ENCODE assay signal across 19 cellular contexts in genomic region chr1:44720281-44720680, GRCh38. TPM values are rescaled to one million over a fixed set of nuclear protein-coding genes. Genes with fewer than 3 reads are reported as not detected.
DNase-seq lines count a peak whose midpoint lies in the region; ATAC-seq and TF ChIP-seq lines count a peak whose summit lies in the region.
"Had no signal": no experiment of that assay in that cellular context is flagged by ENCODE, and none has a peak within 500 bp of the region (broad histone marks: within the 10 kb centered on the region; RNA-seq: fewer than 3 reads in every experiment).

No MANE protein-coding gene starts in this region.

- CTCF ChIA-PET in activated CD8-positive, alpha-beta memory T cell treated with anti-CD3 and anti-CD28 coated beads, Interleukin-2, amount 10 ng/mL, durations not matched to agents 7 days and 5 days (lab: Charles Lee): interaction anchor here (1.4 to 3.2 kb wide), 2 partner anchors 11 to 68 kb away, joined by 8 to 56 read pairs; partner anchors contain the start of gene RNU5D-1
- CTCF ChIA-PET in activated CD4-positive, alpha-beta memory T cell treated with anti-CD3 and anti-CD28 coated beads for 36 hours (lab: Charles Lee): interaction anchor here (0.6 to 6.1 kb wide), 2 partner anchors 10 to 1314 kb away, joined by 3 to 65 read pairs; partner anchors contain the start of gene RNU5D-1

- no peaks in the 10 kb centered on the region for H3K9me3 ChIP-seq in psoas muscle
- H3K9me3 ChIP-seq: breast epithelium, vagina had no signal

- intact Hi-C loops in activated CD4-positive, alpha-beta memory T cell treated with anti-CD3 and anti-CD28 coated beads for 36 hours (cut with micrococcal nuclease): loop anchor here (5.0 to 10.0 kb wide), 2 partner anchors 88 to 865 kb away; partner anchors contain the start of gene NASP
- intact Hi-C loops in psoas muscle (cut with DNase I): no loop called here
- intact Hi-C loops in Right ventricle myocardium superior (cut with DNase I): no loop called here

- no peak overlapping the region for H3K27ac ChIP-seq in psoas muscle
- H3K27ac ChIP-seq: breast epithelium, vagina had no signal

- H3K27ac Mint-ChIP-seq in activated CD8-positive, alpha-beta memory T cell treated with anti-CD3 and anti-CD28 coated beads, Interleukin-2, amount 10 ng/mL, durations not matched to agents 7 days and 5 days: peak overlapping the region; percentile 98
- H3K27ac Mint-ChIP-seq in activated CD4-positive, alpha-beta memory T cell treated with anti-CD3 and anti-CD28 coated beads for 36 hours: peak overlapping the region; percentile 96
- H3K27ac Mint-ChIP-seq in naive thymus-derived CD8-positive, alpha-beta T cell: peak overlapping the region in 9 of 10 donors; percentile 19 to 99 (median 94)

- H3K27me3 Mint-ChIP-seq in activated CD8-positive, alpha-beta memory T cell treated with anti-CD3 and anti-CD28 coated beads, Interleukin-2, amount 10 ng/mL, durations not matched to agents 7 days and 5 days: no peaks in the 10 kb centered on the region
- H3K27me3 Mint-ChIP-seq in activated CD4-positive, alpha-beta memory T cell treated with anti-CD3 and anti-CD28 coated beads for 36 hours: peaks cover 4% of the 10 kb centered on the region
- no peaks in the 10 kb centered on the region for H3K27me3 Mint-ChIP-seq in naive thymus-derived CD8-positive, alpha-beta T cell

- no peak for DNase-seq in activated CD8-positive, alpha-beta memory T cell treated with anti-CD3 and anti-CD28 coated beads, Interleukin-2, amount 10 ng/mL, durations not matched to agents 7 days and 5 days
- DNase-seq in activated CD8-positive, alpha-beta memory T cell treated with anti-CD3 and anti-CD28 coated beads, Interleukin-2, amount 50 U/mL, for 4 hours: no peak
- DNase-seq in Daoy (ENCODE audit: low read depth): peak; percentile 44
- no peak for DNase-seq in activated CD4-positive, alpha-beta memory T cell treated with anti-CD3 and anti-CD28 coated beads for 36 hours
- peak in 1 of 10 donors; percentile 13 for DNase-seq in naive thymus-derived CD8-positive, alpha-beta T cell
- DNase-seq in psoas muscle: no peak
- DNase-seq in Right ventricle myocardium superior: no peak
- DNase-seq in KG1 (lab: John Stamatoyannopoulos, UW): no peak
- DNase-seq: activated gamma-delta T cell; IMR-90; kidney; NCI-H1092 treated with DMSO at 0.1 percent for 48 hours; NCI-H2171 treated with DMSO at 0.1 percent for 48 hours; stimulated activated naive CD4-positive, alpha-beta T cell had no signal

- no peaks in the 10 kb centered on the region for H3K4me1 ChIP-seq in psoas muscle
- H3K4me1 ChIP-seq: breast epithelium, vagina had no signal

- no peaks in the 10 kb centered on the region for H3K27me3 ChIP-seq in psoas muscle (ENCODE audit: insufficient read depth in 3 of 3, low read length in 2 of 3)
- H3K27me3 ChIP-seq: breast epithelium, vagina had no signal

- H3K4me3 Mint-ChIP-seq in activated CD8-positive, alpha-beta memory T cell treated with anti-CD3 and anti-CD28 coated beads, Interleukin-2, amount 10 ng/mL, durations not matched to agents 7 days and 5 days: no peak overlapping the region
- H3K4me3 Mint-ChIP-seq in activated CD4-positive, alpha-beta memory T cell treated with anti-CD3 and anti-CD28 coated beads for 36 hours: peak overlapping the region; percentile 0
- peak overlapping the region in 7 of 10 donors; percentile 24 to 85 (median 51) for H3K4me3 Mint-ChIP-seq in naive thymus-derived CD8-positive, alpha-beta T cell

- TF ChIP-seq CTCF in psoas muscle (IDR thresholded peaks at IDR 0.05): no peak

- no peak for ATAC-seq in activated CD8-positive, alpha-beta memory T cell treated with anti-CD3 and anti-CD28 coated beads, Interleukin-2, amount 10 ng/mL, durations not matched to agents 7 days and 5 days
- no peak for ATAC-seq in naive thymus-derived CD8-positive, alpha-beta T cell
- ATAC-seq in psoas muscle (no peak), Right ventricle myocardium superior (ENCODE audit: poor library complexity) (no peak)

- POLR2A ChIA-PET in activated CD4-positive, alpha-beta memory T cell treated with anti-CD3 and anti-CD28 coated beads for 36 hours (lab: Charles Lee): interaction anchor here (0.8 to 7.7 kb wide), 5 partner anchors 11 to 130 kb away, joined by 3 to 461 read pairs (median 94); partner anchors contain the start of genes BTBD19, DYNLT4 and RNU5D-1
- POLR2A ChIA-PET in naive thymus-derived CD8-positive, alpha-beta T cell (lab: Charles Lee): interaction anchor here (0.9 to 7.5 kb wide), 6 partner anchors 11 to 583 kb away, joined by 3 to 143 read pairs (median 25); partner anchors contain the start of genes RNU5D-1 and RPS8

- H3K36me3 Mint-ChIP-seq in activated CD8-positive, alpha-beta memory T cell treated with anti-CD3 and anti-CD28 coated beads, Interleukin-2, amount 10 ng/mL, durations not matched to agents 7 days and 5 days: no peaks in the 10 kb centered on the region
- H3K36me3 Mint-ChIP-seq in activated CD4-positive, alpha-beta memory T cell treated with anti-CD3 and anti-CD28 coated beads for 36 hours: peaks cover 10% of the 10 kb centered on the region
- peaks cover 0 to 2% (median 0%) of the 10 kb centered on the region in 3 donors for H3K36me3 Mint-ChIP-seq in naive thymus-derived CD8-positive, alpha-beta T cell

- H3K4me3 ChIP-seq in psoas muscle: no peak overlapping the region
- H3K4me3 ChIP-seq: breast epithelium, vagina had no signal

- H3K36me3 ChIP-seq in psoas muscle (ENCODE audit: insufficient read depth in 1 of 2, low read depth in 1 of 2): no peaks in the 10 kb centered on the region
- H3K36me3 ChIP-seq: breast epithelium, vagina had no signal

- H3K4me1 Mint-ChIP-seq in activated CD8-positive, alpha-beta memory T cell treated with anti-CD3 and anti-CD28 coated beads, Interleukin-2, amount 10 ng/mL, durations not matched to agents 7 days and 5 days: peaks cover 78% of the 10 kb centered on the region
- H3K4me1 Mint-ChIP-seq in activated CD4-positive, alpha-beta memory T cell treated with anti-CD3 and anti-CD28 coated beads for 36 hours (ENCODE audit: low read depth): peaks cover 81% of the 10 kb centered on the region
- peaks cover 53 to 84% (median 82%) of the 10 kb centered on the region in 4 donors for H3K4me1 Mint-ChIP-seq in naive thymus-derived CD8-positive, alpha-beta T cell

- H3K9me3 Mint-ChIP-seq in activated CD8-positive, alpha-beta memory T cell treated with anti-CD3 and anti-CD28 coated beads, Interleukin-2, amount 10 ng/mL, durations not matched to agents 7 days and 5 days (ENCODE audit: low read depth): no peaks in the 10 kb centered on the region
- peaks cover 3% of the 10 kb centered on the region for H3K9me3 Mint-ChIP-seq in activated CD4-positive, alpha-beta memory T cell treated with anti-CD3 and anti-CD28 coated beads for 36 hours
- no peaks in the 10 kb centered on the region for H3K9me3 Mint-ChIP-seq in naive thymus-derived CD8-positive, alpha-beta T cell

- 85 to 91% (median 86%) methylated on average over 4 of the region's 4 CpGs for WGBS in psoas muscle, 3 donors

RNA-seq across cellular contexts. Expression of gene RNU5D-1, which starts 10.7 kb away (rescaled TPM):
- total RNA-seq in activated CD8-positive, alpha-beta memory T cell treated with anti-CD3 and anti-CD28 coated beads, Interleukin-2, amount 10 ng/mL, durations not matched to agents 7 days and 5 days: not detected
- not detected in 2 replicates for total RNA-seq in Daoy (2014; rRNA removed; shearing (Covaris generic))
- not detected for total RNA-seq in activated CD4-positive, alpha-beta memory T cell treated with anti-CD3 and anti-CD28 coated beads for 36 hours
- total RNA-seq in naive thymus-derived CD8-positive, alpha-beta T cell: not detected
- not detected for polyA plus RNA-seq in naive thymus-derived CD8-positive, alpha-beta T cell
- total RNA-seq in psoas muscle: not detected
- polyA plus RNA-seq in psoas muscle: not detected
- not detected for total RNA-seq in Right ventricle myocardium superior
- total RNA-seq: breast epithelium; fibroblast of lung; IMR-90; kidney; osteocyte; T-helper 1 cell treated with Interleukin-12 subunit alpha and Interleukin-12 subunit beta and Interleukin-4 antibody, amounts not matched to agents 30 ng/mL and 1 ng/mL, for 36 hours; vagina had no signal
- polyA plus RNA-seq: fibroblast of lung, IMR-90 had no signal

RNA-seq across cellular contexts. Expression of gene KIF2C, which starts 19.4 kb away (rescaled TPM):
- 100 to 1,000 TPM; 102 to 107 TPM for total RNA-seq in activated CD8-positive, alpha-beta memory T cell treated with anti-CD3 and anti-CD28 coated beads, Interleukin-2, amount 10 ng/mL, durations not matched to agents 7 days and 5 days
- 110 and 117 TPM in 2 replicates for total RNA-seq in Daoy (2014; rRNA removed; shearing (Covaris generic))
- total RNA-seq in activated CD4-positive, alpha-beta memory T cell treated with anti-CD3 and anti-CD28 coated beads for 36 hours: 100 to 1,000 TPM; 107 to 113 TPM
- total RNA-seq in naive thymus-derived CD8-positive, alpha-beta T cell: under 1 TPM; 0.41 to 0.91 TPM
- polyA plus RNA-seq in naive thymus-derived CD8-positive, alpha-beta T cell: under 1 TPM; 0.40 to 0.61 (median 0.40) TPM
- total RNA-seq in psoas muscle (under 1 TPM; 0.26 to 0.97 (median 0.59) TPM), Right ventricle myocardium superior (1.00 TPM)
- polyA plus RNA-seq in psoas muscle: 1 to 10 TPM in 1 of 3 donors, under 1 TPM in 2; 0.23 to 1.2 (median 0.27) TPM

RNA-seq across cellular contexts. Expression of gene ARMH1, which starts 45.8 kb away (rescaled TPM):
- 10 to 100 TPM; 17.0 to 17.2 TPM for total RNA-seq in activated CD8-positive, alpha-beta memory T cell treated with anti-CD3 and anti-CD28 coated beads, Interleukin-2, amount 10 ng/mL, durations not matched to agents 7 days and 5 days
- not detected in 2 replicates for total RNA-seq in Daoy (2014; rRNA removed; shearing (Covaris generic))
- total RNA-seq in activated CD4-positive, alpha-beta memory T cell treated with anti-CD3 and anti-CD28 coated beads for 36 hours: 100 to 1,000 TPM; 134 to 141 TPM
- total RNA-seq in naive thymus-derived CD8-positive, alpha-beta T cell: 10 to 100 TPM; 70.4 to 79.0 TPM
- 10 to 100 TPM; 46.2 to 75.6 (median 53.2) TPM for polyA plus RNA-seq in naive thymus-derived CD8-positive, alpha-beta T cell
- under 1 TPM in 3 of 4 donors, not detected in 1; 0.59 to 0.82 (median 0.64) TPM for total RNA-seq in psoas muscle
- polyA plus RNA-seq in psoas muscle: under 1 TPM; 0.08 to 0.74 (median 0.26) TPM
- total RNA-seq in Right ventricle myocardium superior: 0.83 TPM
- total RNA-seq: vagina had no signal

RNA-seq across cellular contexts. Expression of gene TMEM53, which starts 46.0 kb away (rescaled TPM):
- 1 to 10 TPM; 3.6 to 3.7 TPM for total RNA-seq in activated CD8-positive, alpha-beta memory T cell treated with anti-CD3 and anti-CD28 coated beads, Interleukin-2, amount 10 ng/mL, durations not matched to agents 7 days and 5 days
- 5.5 and 8.2 TPM in 2 replicates for total RNA-seq in Daoy (2014; rRNA removed; shearing (Covaris generic))
- 1 to 10 TPM; 5.1 to 6.5 TPM for total RNA-seq in activated CD4-positive, alpha-beta memory T cell treated with anti-CD3 and anti-CD28 coated beads for 36 hours
- total RNA-seq in naive thymus-derived CD8-positive, alpha-beta T cell: 1 to 10 TPM; 1.0 to 2.1 TPM
- 1 to 10 TPM; 4.6 to 5.9 (median 5.5) TPM for polyA plus RNA-seq in naive thymus-derived CD8-positive, alpha-beta T cell
- total RNA-seq in psoas muscle (1 to 10 TPM; 3.9 to 7.7 (median 6.3) TPM), Right ventricle myocardium superior (8.1 TPM)
- 1 to 10 TPM; 2.4 to 6.2 (median 4.2) TPM for polyA plus RNA-seq in psoas muscle

RNA-seq across cellular contexts. Expression of gene RPS8, which starts 55.1 kb away (rescaled TPM):
- 1,000 to 10,000 TPM; 1,353 to 1,538 TPM for total RNA-seq in activated CD8-positive, alpha-beta memory T cell treated with anti-CD3 and anti-CD28 coated beads, Interleukin-2, amount 10 ng/mL, durations not matched to agents 7 days and 5 days
- total RNA-seq in Daoy (2014; rRNA removed; shearing (Covaris generic)): 2,762 and 2,795 TPM in 2 replicates
- 1,000 to 10,000 TPM; 2,983 to 3,047 TPM for total RNA-seq in activated CD4-positive, alpha-beta memory T cell treated with anti-CD3 and anti-CD28 coated beads for 36 hours
- total RNA-seq in naive thymus-derived CD8-positive, alpha-beta T cell: 1,000 to 10,000 TPM; 2,208 to 2,330 TPM
- 1,000 to 10,000 TPM; 1,336 to 1,571 (median 1,431) TPM for polyA plus RNA-seq in naive thymus-derived CD8-positive, alpha-beta T cell
- total RNA-seq in psoas muscle (1,000 to 10,000 TPM in 2 of 4 donors, 100 to 1,000 TPM in 2; 935 to 1,269 (median 1,066) TPM), Right ventricle myocardium superior (674 TPM)
- 1,000 to 10,000 TPM; 1,193 to 2,158 (median 1,436) TPM for polyA plus RNA-seq in psoas muscle

Comparison
In these comparisons a context has a peak if more than half of its experiments do, and no peak if none do; other contexts are left out.
1. RNA of gene KIF2C, which starts 19.4 kb away (total RNA-seq): 110 to 117 TPM in Daoy, 107 to 113 TPM in activated CD4-positive, alpha-beta memory T cell treated with anti-CD3 and anti-CD28 coated beads for 36 hours and 102 to 107 TPM in activated CD8-positive, alpha-beta memory T cell treated with anti-CD3 and anti-CD28 coated beads, Interleukin-2, amount 10 ng/mL, durations not matched to agents 7 days and 5 days; 1.00 TPM in Right ventricle myocardium superior (single experiment), 0.41 to 0.91 TPM in naive thymus-derived CD8-positive, alpha-beta T cell and 0.26 to 0.97 TPM in psoas muscle; every median in the first group is over 10 times any median in the second.
2. Peak in every context shown above with its lines, with median percentiles within 50 percentile points of each other: H3K27ac Mint-ChIP-seq.